10 cellular contexts compared by ENCODE assay signal in genomic region chr1:46643368-46643775, GRCh38. TPM values are rescaled to one million over a fixed set of nuclear protein-coding genes. Genes with fewer than 3 reads are reported as not detected.
DNase-seq lines count a peak whose midpoint lies in the region; ATAC-seq lines count a peak whose summit lies in the region.
"Had no signal": no experiment of that assay in that cellular context is flagged by ENCODE, and none has a peak within 500 bp of the region (broad histone marks: within the 10 kb centered on the region; RNA-seq: fewer than 3 reads in every experiment).

No MANE protein-coding gene starts in this region.

- peak; percentile 84 for DNase-seq in DMS53 (lab: John Stamatoyannopoulos, UW)
- DNase-seq in NCI-H2107 treated with DMSO at 0.1 percent for 48 hours (lab: John Stamatoyannopoulos, UW; ENCODE audit: unreplicated experiment) = peak; percentile 83
- peak; percentile 64 for DNase-seq in cerebellum (ENCODE audit: low spot score)
- no peak for DNase-seq in hippocampal formation (lab: John Stamatoyannopoulos, UW)
- no peak for DNase-seq in activated naive CD4-positive, alpha-beta T cell treated with anti-CD3 and anti-CD28 coated beads, Interleukin-2, amount 10 ng/mL, durations not matched to agents 7 days and 5 days
- no peak for DNase-seq in OCI-M1 (lab: John Stamatoyannopoulos, UW)
- DNase-seq: Peyer's patch had no signal

- H3K27ac ChIP-seq in muscle layer of colon (ENCODE audit: low read depth, low read length) = peak overlapping the region; percentile 36
- H3K27ac ChIP-seq: Peyer's patch had no signal

- peaks cover 10% of the 10 kb centered on the region for H3K36me3 ChIP-seq in muscle layer of colon (ENCODE audit: insufficient read depth, low read length)

- H3K27me3 ChIP-seq in muscle layer of colon (ENCODE audit: control insufficient read depth in 1 of 2, insufficient read depth in 2 of 2, low read length in 2 of 2) = no peaks in the 10 kb centered on the region
- H3K27me3 ChIP-seq: Peyer's patch had no signal

- H3K4me3 Mint-ChIP-seq in activated naive CD4-positive, alpha-beta T cell treated with anti-CD3 and anti-CD28 coated beads, Interleukin-2, amount 10 ng/mL, durations not matched to agents 7 days and 5 days = no peak overlapping the region
- H3K4me3 Mint-ChIP-seq: dendritic cell treated with granulocyte-macrophage colony-stimulating factor and Interleukin-4, amounts not matched to agents 40 ng/mL and 50 ng/mL, for 4 days had no signal

- no peaks in the 10 kb centered on the region for H3K4me1 Mint-ChIP-seq in activated naive CD4-positive, alpha-beta T cell treated with anti-CD3 and anti-CD28 coated beads, Interleukin-2, amount 10 ng/mL, durations not matched to agents 7 days and 5 days

- H3K36me3 Mint-ChIP-seq in activated naive CD4-positive, alpha-beta T cell treated with anti-CD3 and anti-CD28 coated beads, Interleukin-2, amount 10 ng/mL, durations not matched to agents 7 days and 5 days = peaks cover 26% of the 10 kb centered on the region

- no peaks in the 10 kb centered on the region for H3K9me3 ChIP-seq in muscle layer of colon (ENCODE audit: low read length)
- H3K9me3 ChIP-seq: Peyer's patch had no signal

- no peaks in the 10 kb centered on the region for H3K27me3 Mint-ChIP-seq in activated naive CD4-positive, alpha-beta T cell treated with anti-CD3 and anti-CD28 coated beads, Interleukin-2, amount 10 ng/mL, durations not matched to agents 7 days and 5 days
- H3K27me3 Mint-ChIP-seq: dendritic cell treated with granulocyte-macrophage colony-stimulating factor and Interleukin-4, amounts not matched to agents 40 ng/mL and 50 ng/mL, for 4 days had no signal

- H3K4me3 ChIP-seq in muscle layer of colon (ENCODE audit: low read depth in 1 of 2, low read length in 2 of 2) = no peak overlapping the region
- H3K4me3 ChIP-seq: Peyer's patch had no signal

- no peak overlapping the region for H3K9ac ChIP-seq in muscle layer of colon (ENCODE audit: low read length)

- CTCF ChIA-PET in activated naive CD4-positive, alpha-beta T cell treated with anti-CD3 and anti-CD28 coated beads, Interleukin-2, amount 10 ng/mL, durations not matched to agents 7 days and 5 days (lab: Charles Lee) = no interaction called here

- no peak overlapping the region for H3K27ac Mint-ChIP-seq in activated naive CD4-positive, alpha-beta T cell treated with anti-CD3 and anti-CD28 coated beads, Interleukin-2, amount 10 ng/mL, durations not matched to agents 7 days and 5 days
- H3K27ac Mint-ChIP-seq: dendritic cell treated with granulocyte-macrophage colony-stimulating factor and Interleukin-4, amounts not matched to agents 40 ng/mL and 50 ng/mL, for 4 days had no signal

- no peak for ATAC-seq in HG03139 (IDR thresholded peaks at IDR 0.05; ENCODE audit: unreplicated experiment)

- H3K4me1 ChIP-seq in muscle layer of colon (ENCODE audit: insufficient read depth, low read length) = peaks cover 49% of the 10 kb centered on the region

- no peaks in the 10 kb centered on the region for H3K9me3 Mint-ChIP-seq in activated naive CD4-positive, alpha-beta T cell treated with anti-CD3 and anti-CD28 coated beads, Interleukin-2, amount 10 ng/mL, durations not matched to agents 7 days and 5 days
- H3K9me3 Mint-ChIP-seq: dendritic cell treated with granulocyte-macrophage colony-stimulating factor and Interleukin-4, amounts not matched to agents 40 ng/mL and 50 ng/mL, for 4 days had no signal

RNA-seq across cellular contexts. Expression of gene ATPAF1, which starts 24.8 kb away (rescaled TPM):
- 32.7 TPM for total RNA-seq in cerebellum

RNA-seq across cellular contexts. Expression of gene MOB3C, which starts 26.8 kb away (rescaled TPM):
- total RNA-seq in cerebellum = 5.2 TPM

RNA-seq across cellular contexts. Expression of gene TEX38, which starts 28.3 kb away (rescaled TPM):
- not detected for total RNA-seq in cerebellum
- total RNA-seq: Peyer's patch had no signal

RNA-seq across cellular contexts. Expression of gene MKNK1, which starts 39.3 kb away (rescaled TPM):
- total RNA-seq in cerebellum = 23.3 TPM

Comparison
In these comparisons a context has a peak if more than half of its experiments do, and no peak if none do; other contexts are left out.
1. DNase-seq: peak in DMS53 (single experiment), NCI-H2107 treated with DMSO at 0.1 percent for 48 hours (single experiment) and cerebellum (single experiment); none in hippocampal formation (0 of 2), activated naive CD4-positive, alpha-beta T cell treated with anti-CD3 and anti-CD28 coated beads, Interleukin-2, amount 10 ng/mL, durations not matched to agents 7 days and 5 days (single experiment) and OCI-M1 (single experiment).